In genomic region chr22:20970939-20971657, GRCh38 we compare ENCODE assay signal across 21 cellular contexts. TPM values are rescaled to one million over a fixed set of nuclear protein-coding genes. Genes with fewer than 3 reads are reported as not detected.
A peak's percentile ranks its signal among the peaks of the same experiment; 100 is the strongest.
DNase-seq lines count a peak whose midpoint lies in the region; ATAC-seq and TF ChIP-seq lines count a peak whose summit lies in the region.
"Had no signal": no experiment of that assay in that cellular context is flagged by ENCODE, and none has a peak within 500 bp of the region (broad histone marks: within the 10 kb centered on the region; RNA-seq: fewer than 3 reads in every experiment).

No MANE protein-coding gene starts in this region.

- peak overlapping the region; percentile 66 for H3K27ac ChIP-seq in neural progenitor cell
- H3K27ac ChIP-seq: coronary artery, thyroid gland had no signal

- peaks cover 8% of the 10 kb centered on the region for H4K20me1 ChIP-seq in neural progenitor cell (ENCODE audit: low read depth)

- peaks cover 42% of the 10 kb centered on the region for H3K4me1 Mint-ChIP-seq in activated B cell treated with CpG ODN at 0.5 μM for 24 hours
- H3K4me1 Mint-ChIP-seq in neural progenitor cell, result peaks cover 34% of the 10 kb centered on the region
- no peaks in the 10 kb centered on the region for H3K4me1 Mint-ChIP-seq in activated CD8-positive, alpha-beta T cell treated with anti-CD3 and anti-CD28 coated beads for 36 hours (ENCODE audit: low read depth)

- H3K9ac ChIP-seq in neural progenitor cell, result no peak overlapping the region

- peak overlapping the region; percentile 75 for H3K4me2 ChIP-seq in neural progenitor cell

- no peaks in the 10 kb centered on the region for H3K9me3 ChIP-seq in neural progenitor cell (ENCODE audit: low read depth)
- H3K9me3 ChIP-seq: thyroid gland had no signal

- no peak for ATAC-seq in activated B cell treated with CpG ODN at 0.5 μM for 24 hours (ENCODE audit: low read depth)
- ATAC-seq in HG03432 (IDR thresholded peaks at IDR 0.05; ENCODE audit: unreplicated experiment), result no peak
- no peak for ATAC-seq in activated CD8-positive, alpha-beta T cell treated with anti-CD3 and anti-CD28 coated beads for 36 hours
- ATAC-seq: activated CD8-positive, alpha-beta T cell treated with anti-CD3 and anti-CD28 coated beads, Interleukin-2, amount 10 ng/mL, durations not matched to agents 7 days and 5 days; GM12878 had no signal

- H3F3A ChIP-seq in neural progenitor cell (ENCODE audit: low read depth), result peaks cover 60% of the 10 kb centered on the region

- intact Hi-C loops in activated B cell treated with CpG ODN at 0.5 μM for 24 hours (cut with micrococcal nuclease), result no loop called here
- intact Hi-C loops in activated CD8-positive, alpha-beta T cell treated with anti-CD3 and anti-CD28 coated beads for 36 hours (cut with micrococcal nuclease), result loop anchor here (10.0 kb wide), 1 partner anchor 46 kb away; no protein-coding TSS in a partner anchor

- H3K4me3 Mint-ChIP-seq in activated B cell treated with CpG ODN at 0.5 μM for 24 hours (no peak overlapping the region), neural progenitor cell (peak overlapping the region; percentile 35)
- H3K4me3 Mint-ChIP-seq in activated CD8-positive, alpha-beta T cell treated with anti-CD3 and anti-CD28 coated beads for 36 hours, result no peak overlapping the region
- H3K4me3 Mint-ChIP-seq: activated CD8-positive, alpha-beta T cell treated with anti-CD3 and anti-CD28 coated beads, Interleukin-2, amount 10 ng/mL, durations not matched to agents 7 days and 5 days; stimulated activated naive CD8-positive, alpha-beta T cell treated with anti-CD3 and anti-CD28 coated beads, Interleukin-15, Interleukin-2, amounts not matched to agents 100 ng/mL and 50 ng/mL, for 24 hours had no signal

- H3K4me3 ChIP-seq in H7 (ENCODE audit: insufficient read depth, low read depth, low read length) (no peak overlapping the region), neural progenitor cell (no peak overlapping the region)
- H3K4me3 ChIP-seq: coronary artery, GM12878, thyroid gland had no signal

- peak overlapping the region; percentile 16 for H3K27ac Mint-ChIP-seq in activated B cell treated with CpG ODN at 0.5 μM for 24 hours
- H3K27ac Mint-ChIP-seq in neural progenitor cell, result peak overlapping the region; percentile 23
- no peak overlapping the region for H3K27ac Mint-ChIP-seq in activated CD8-positive, alpha-beta T cell treated with anti-CD3 and anti-CD28 coated beads for 36 hours
- H3K27ac Mint-ChIP-seq: activated CD8-positive, alpha-beta T cell treated with anti-CD3 and anti-CD28 coated beads, Interleukin-2, amount 10 ng/mL, durations not matched to agents 7 days and 5 days; stimulated activated naive CD8-positive, alpha-beta T cell treated with anti-CD3 and anti-CD28 coated beads, Interleukin-15, Interleukin-2, amounts not matched to agents 100 ng/mL and 50 ng/mL, for 24 hours had no signal

- no peak overlapping the region for H2AFZ ChIP-seq in neural progenitor cell (replicated peaks)

- CTCF ChIA-PET in activated B cell treated with CpG ODN at 0.5 μM for 24 hours (lab: Charles Lee), result interaction anchor here (0.7 kb wide), 1 partner anchor 33 kb away, joined by 3 read pairs; no protein-coding TSS in a partner anchor
- CTCF ChIA-PET in activated CD8-positive, alpha-beta T cell treated with anti-CD3 and anti-CD28 coated beads for 36 hours (lab: Charles Lee), result interaction anchor here (1.9 to 2.2 kb wide), 2 partner anchors 10 kb away, joined by 8 to 10 read pairs; partner anchors contain the start of gene LZTR1

- no peak for TF ChIP-seq CTCF in activated B cell treated with CpG ODN at 0.5 μM for 24 hours (IDR thresholded peaks at IDR 0.05)
- no peak for TF ChIP-seq CTCF in neural progenitor cell (IDR thresholded peaks at IDR 0.05)
- TF ChIP-seq CTCF in activated CD8-positive, alpha-beta T cell treated with anti-CD3 and anti-CD28 coated beads for 36 hours (IDR thresholded peaks at IDR 0.05), result no peak

- no peaks in the 10 kb centered on the region for H3K27me3 Mint-ChIP-seq in activated B cell treated with CpG ODN at 0.5 μM for 24 hours
- peaks cover 15% of the 10 kb centered on the region for H3K27me3 Mint-ChIP-seq in neural progenitor cell (ENCODE audit: insufficient read depth, low read depth)
- no peaks in the 10 kb centered on the region for H3K27me3 Mint-ChIP-seq in activated CD8-positive, alpha-beta T cell treated with anti-CD3 and anti-CD28 coated beads for 36 hours
- H3K27me3 Mint-ChIP-seq: stimulated activated naive CD8-positive, alpha-beta T cell treated with anti-CD3 and anti-CD28 coated beads, Interleukin-15, Interleukin-2, amounts not matched to agents 100 ng/mL and 50 ng/mL, for 24 hours had no signal

- H3K36me3 ChIP-seq in H7 (replicated peaks; ENCODE audit: control insufficient read depth, insufficient read depth, low read length) (no peaks in the 10 kb centered on the region), neural progenitor cell (no peaks in the 10 kb centered on the region)
- H3K36me3 ChIP-seq: thyroid gland had no signal

- peak; percentile 57 for DNase-seq in H7
- no peak for DNase-seq in activated B cell treated with CpG ODN at 0.5 μM for 24 hours
- peak; percentile 81 for DNase-seq in neural progenitor cell (ENCODE audit: low spot score)
- no peak for DNase-seq in activated CD8-positive, alpha-beta T cell treated with anti-CD3 and anti-CD28 coated beads for 36 hours
- DNase-seq: activated CD8-positive, alpha-beta T cell treated with anti-CD3 and anti-CD28 coated beads, Interleukin-2, amount 10 ng/mL, durations not matched to agents 7 days and 5 days; activated gamma-delta T cell treated with Interleukin-2 at 50 U/mL for 16 hours; NCI-H1048; NCI-H2029; NCI-H2227 treated with DMSO at 0.1 percent for 48 hours; Right ventricle myocardium superior; small intestine; stimulated activated CD4-positive, alpha-beta T cell treated with anti-CD3 and anti-CD28 coated beads, Interleukin-4, amount 100 ng/mL, for 24 hours; T1000; thyroid gland had no signal

- H3K36me3 Mint-ChIP-seq in activated B cell treated with CpG ODN at 0.5 μM for 24 hours (ENCODE audit: low read depth) (no peaks in the 10 kb centered on the region), neural progenitor cell (no peaks in the 10 kb centered on the region)
- H3K36me3 Mint-ChIP-seq in activated CD8-positive, alpha-beta T cell treated with anti-CD3 and anti-CD28 coated beads for 36 hours (ENCODE audit: low read depth), result no peaks in the 10 kb centered on the region

- no peaks in the 10 kb centered on the region for H3K9me3 Mint-ChIP-seq in activated B cell treated with CpG ODN at 0.5 μM for 24 hours
- no peaks in the 10 kb centered on the region for H3K9me3 Mint-ChIP-seq in neural progenitor cell
- H3K9me3 Mint-ChIP-seq in activated CD8-positive, alpha-beta T cell treated with anti-CD3 and anti-CD28 coated beads for 36 hours, result no peaks in the 10 kb centered on the region
- H3K9me3 Mint-ChIP-seq: stimulated activated naive CD8-positive, alpha-beta T cell treated with anti-CD3 and anti-CD28 coated beads, Interleukin-15, Interleukin-2, amounts not matched to agents 100 ng/mL and 50 ng/mL, for 24 hours had no signal

- POLR2A ChIA-PET in activated B cell treated with CpG ODN at 0.5 μM for 24 hours (lab: Charles Lee), result interaction anchor here (1.2 kb wide), 1 partner anchor 11 kb away, joined by 10 read pairs; the partner anchor contains the start of gene LZTR1
- POLR2A ChIA-PET in activated CD8-positive, alpha-beta T cell treated with anti-CD3 and anti-CD28 coated beads for 36 hours (lab: Charles Lee), result no interaction called here

- peaks cover 31% of the 10 kb centered on the region for H3K27me3 ChIP-seq in H7 (ENCODE audit: control insufficient read depth, insufficient read depth, low read length)
- H3K27me3 ChIP-seq in neural progenitor cell, result no peaks in the 10 kb centered on the region
- H3K27me3 ChIP-seq: thyroid gland had no signal

- H3K4me1 ChIP-seq in neural progenitor cell, result peaks cover 56% of the 10 kb centered on the region
- H3K4me1 ChIP-seq: thyroid gland had no signal

- H3K79me2 ChIP-seq in neural progenitor cell (ENCODE audit: low read depth), result no peaks in the 10 kb centered on the region

RNA-seq across cellular contexts. Expression of gene AIFM3, which starts 4.0 kb away (rescaled TPM):
- 0.38 and 1.5 TPM in 2 replicates for total RNA-seq in H7 (2014; rRNA removed; shearing (Covaris generic))
- total RNA-seq in activated B cell treated with CpG ODN at 0.5 μM for 24 hours (0.86 and 1.3 TPM in 2 replicates), neural progenitor cell (ENCODE audit: low replicate concordance) (4.3 and 12.0 TPM in 2 replicates)
- under 1 TPM; 0.25 to 0.40 TPM for total RNA-seq in activated CD8-positive, alpha-beta T cell treated with anti-CD3 and anti-CD28 coated beads for 36 hours
- total RNA-seq: LHCN-M2, lung microvascular endothelial cell had no signal

RNA-seq across cellular contexts. Expression of gene LZTR1, which starts 11.0 kb away (rescaled TPM):
- 28.3 and 34.0 TPM in 2 replicates for total RNA-seq in H7 (2014; rRNA removed; shearing (Covaris generic))
- total RNA-seq in activated B cell treated with CpG ODN at 0.5 μM for 24 hours (79.2 and 89.3 TPM in 2 replicates), neural progenitor cell (ENCODE audit: low replicate concordance) (21.9 and 39.4 TPM in 2 replicates)
- total RNA-seq in activated CD8-positive, alpha-beta T cell treated with anti-CD3 and anti-CD28 coated beads for 36 hours, result 10 to 100 TPM; 29.1 to 34.5 TPM

RNA-seq across cellular contexts. Expression of gene THAP7, which starts 30.8 kb away (rescaled TPM):
- total RNA-seq in H7 (2014; rRNA removed; shearing (Covaris generic)), result 42.7 and 49.1 TPM in 2 replicates
- total RNA-seq in activated B cell treated with CpG ODN at 0.5 μM for 24 hours, result 27.1 and 32.3 TPM in 2 replicates
- total RNA-seq in neural progenitor cell (ENCODE audit: low replicate concordance), result 14.7 and 29.2 TPM in 2 replicates
- total RNA-seq in activated CD8-positive, alpha-beta T cell treated with anti-CD3 and anti-CD28 coated beads for 36 hours, result 10 to 100 TPM; 23.7 to 23.8 TPM

RNA-seq across cellular contexts. Expression of gene P2RX6, which starts 43.9 kb away (rescaled TPM):
- total RNA-seq in H7 (2014; rRNA removed; shearing (Covaris generic)), result 0.26 and 0.31 TPM in 2 replicates
- total RNA-seq in activated B cell treated with CpG ODN at 0.5 μM for 24 hours (0.12 and 0.67 TPM in 2 replicates), neural progenitor cell (ENCODE audit: low replicate concordance) (0.36 and 0.53 TPM in 2 replicates)
- under 1 TPM; 0.22 to 0.25 TPM for total RNA-seq in activated CD8-positive, alpha-beta T cell treated with anti-CD3 and anti-CD28 coated beads for 36 hours
- total RNA-seq: kidney epithelial cell, lung microvascular endothelial cell had no signal

RNA-seq across cellular contexts. Expression of gene CRKL, which starts 53.9 kb away (rescaled TPM):
- 70.6 and 71.5 TPM in 2 replicates for total RNA-seq in H7 (2014; rRNA removed; shearing (Covaris generic))
- 51.1 and 55.7 TPM in 2 replicates for total RNA-seq in activated B cell treated with CpG ODN at 0.5 μM for 24 hours
- total RNA-seq in neural progenitor cell (ENCODE audit: low replicate concordance), result 91.0 and 109 TPM in 2 replicates
- 100 to 1,000 TPM in 1 of 2 experiments, 10 to 100 TPM in 1; 99.1 to 102 TPM for total RNA-seq in activated CD8-positive, alpha-beta T cell treated with anti-CD3 and anti-CD28 coated beads for 36 hours

Comparison
In these comparisons a context has a peak if more than half of its experiments do, and no peak if none do; other contexts are left out.
1. DNase-seq: peak in H7 (single experiment) and neural progenitor cell (single experiment); none in activated B cell treated with CpG ODN at 0.5 μM for 24 hours (single experiment) and activated CD8-positive, alpha-beta T cell treated with anti-CD3 and anti-CD28 coated beads for 36 hours (single experiment).